Comparison of ENCODE assay signal across 33 cellular contexts in the genomic region with DNA sequence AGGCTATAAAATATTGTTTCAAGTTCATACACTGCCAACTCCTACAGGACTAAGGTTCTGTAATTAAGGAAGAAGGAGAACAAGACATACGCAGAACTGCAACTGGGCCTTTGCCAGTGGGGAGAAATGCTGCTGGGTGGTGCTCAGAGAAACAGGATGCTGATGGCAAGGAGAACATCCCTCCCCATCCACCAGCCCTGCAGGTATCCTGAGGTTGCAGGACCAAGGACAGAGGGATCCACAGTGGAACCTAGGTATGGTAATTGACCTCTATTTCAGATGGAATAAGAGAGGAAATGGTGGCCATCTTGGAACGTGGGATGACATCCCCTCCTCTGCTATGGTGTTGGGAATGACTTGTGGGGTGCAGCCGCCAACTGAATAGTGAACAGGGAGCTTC.
"Had no signal": no experiment of that assay in that cellular context is flagged by ENCODE, and none has a peak within 500 bp of the region (broad histone marks: within the 10 kb centered on the region; RNA-seq: fewer than 3 reads in every experiment).

No MANE protein-coding gene starts in this region.

- H3K4me1 ChIP-seq: breast epithelium, colonic mucosa had no signal

- H3K4me1 Mint-ChIP-seq: activated CD4-positive, alpha-beta T cell treated with anti-CD3 and anti-CD28 coated beads, Interleukin-2, amount 10 ng/mL, durations not matched to agents 7 days and 5 days; activated CD8-positive, alpha-beta memory T cell treated with anti-CD3 and anti-CD28 coated beads, Interleukin-2, amount 10 ng/mL, durations not matched to agents 7 days and 5 days; activated naive CD4-positive, alpha-beta T cell treated with anti-CD3 and anti-CD28 coated beads, Interleukin-2, amount 10 ng/mL, durations not matched to agents 7 days and 5 days; activated naive CD8-positive, alpha-beta T cell treated with anti-CD3 and anti-CD28 coated beads, Interleukin-2, amount 10 ng/mL, durations not matched to agents 7 days and 5 days; T-helper 17 cell had no signal

- H3K9me3 Mint-ChIP-seq: activated CD4-positive, alpha-beta T cell treated with anti-CD3 and anti-CD28 coated beads, Interleukin-2, amount 10 ng/mL, durations not matched to agents 7 days and 5 days; activated CD8-positive, alpha-beta T cell treated with anti-CD3 and anti-CD28 coated beads for 36 hours; activated naive CD4-positive, alpha-beta T cell treated with anti-CD3 and anti-CD28 coated beads, Interleukin-2, amount 10 ng/mL, durations not matched to agents 7 days and 5 days; activated naive CD8-positive, alpha-beta T cell treated with anti-CD3 and anti-CD28 coated beads, Interleukin-2, amount 10 ng/mL, durations not matched to agents 7 days and 5 days; activated T-cell treated with anti-CD3 and anti-CD28 coated beads, Interleukin-2, amount 50 U/mL, for 24 hours; activated T-cell treated with anti-CD3 and anti-CD28 coated beads, Interleukin-2, amount 50 U/mL, for 72 hours; brain; T-helper 2 cell treated with Interferon-gamma antibody and Interleukin-4, amounts not matched to agents 5 μg/mL and 100 μg/mL, for 36 hours had no signal

- H3K36me3 ChIP-seq: ascending aorta, breast epithelium, cardiac muscle cell, colonic mucosa, esophagus squamous epithelium, gastroesophageal sphincter, heart right ventricle had no signal

- H3K27me3 ChIP-seq: ascending aorta, breast epithelium, cardiac muscle cell, colonic mucosa, gastroesophageal sphincter, heart right ventricle had no signal

- H3K4me3 ChIP-seq: ascending aorta, breast epithelium, cardiac muscle cell, colonic mucosa, esophagus squamous epithelium, gastroesophageal sphincter, heart right ventricle had no signal

- H3K36me3 Mint-ChIP-seq: activated CD8-positive, alpha-beta memory T cell treated with anti-CD3 and anti-CD28 coated beads, Interleukin-2, amount 10 ng/mL, durations not matched to agents 7 days and 5 days; activated naive CD4-positive, alpha-beta T cell treated with anti-CD3 and anti-CD28 coated beads, Interleukin-2, amount 10 ng/mL, durations not matched to agents 7 days and 5 days; activated naive CD4-positive, alpha-beta T cell treated with anti-CD3 and anti-CD28 coated beads, Interleukin-2, amount 50 U/mL, for 72 hours; activated naive CD8-positive, alpha-beta T cell treated with anti-CD3 and anti-CD28 coated beads, Interleukin-2, amount 10 ng/mL, durations not matched to agents 7 days and 5 days; brain had no signal

- H3K9me3 ChIP-seq: ascending aorta, breast epithelium, colonic mucosa, esophagus squamous epithelium, gastroesophageal sphincter, heart right ventricle had no signal

- H3K27ac Mint-ChIP-seq: activated CD4-positive, alpha-beta T cell treated with anti-CD3 and anti-CD28 coated beads for 36 hours; activated CD4-positive, alpha-beta T cell treated with anti-CD3 and anti-CD28 coated beads, Interleukin-2, amount 10 ng/mL, durations not matched to agents 7 days and 5 days; activated CD8-positive, alpha-beta memory T cell treated with anti-CD3 and anti-CD28 coated beads, Interleukin-2, amount 10 ng/mL, durations not matched to agents 7 days and 5 days; activated CD8-positive, alpha-beta T cell treated with anti-CD3 and anti-CD28 coated beads for 36 hours; activated naive CD4-positive, alpha-beta T cell treated with anti-CD3 and anti-CD28 coated beads, Interleukin-2, amount 10 ng/mL, durations not matched to agents 7 days and 5 days; activated naive CD4-positive, alpha-beta T cell treated with anti-CD3 and anti-CD28 coated beads, Interleukin-2, amount 50 U/mL, for 72 hours; activated naive CD8-positive, alpha-beta T cell treated with anti-CD3 and anti-CD28 coated beads, Interleukin-2, amount 10 ng/mL, durations not matched to agents 7 days and 5 days; activated T-cell treated with anti-CD3 and anti-CD28 coated beads, Interleukin-2, amount 50 U/mL, for 24 hours; activated T-cell treated with anti-CD3 and anti-CD28 coated beads, Interleukin-2, amount 50 U/mL, for 72 hours; T-helper 17 cell; T-helper 2 cell treated with Interferon-gamma antibody and Interleukin-4, amounts not matched to agents 5 μg/mL and 100 μg/mL, for 36 hours had no signal

- DNase-seq: activated CD4-positive, alpha-beta T cell treated with anti-CD3 and anti-CD28 coated beads for 36 hours; activated CD4-positive, alpha-beta T cell treated with anti-CD3 and anti-CD28 coated beads, Interleukin-2, amount 10 ng/mL, durations not matched to agents 7 days and 5 days; activated CD4-positive, alpha-beta T cell treated with anti-CD3 and anti-CD28 coated beads, Interleukin-2, amount 50 U/mL, for 48 hours; activated CD4-positive, CD25-positive, alpha-beta regulatory T cell; activated CD4-positive, CD25-positive, alpha-beta regulatory T cell treated with anti-CD3 and anti-CD28 coated beads, Interleukin-2, amount 50 U/mL, for 72 hours; activated CD8-positive, alpha-beta memory T cell treated with anti-CD3 and anti-CD28 coated beads, Interleukin-2, amount 10 ng/mL, durations not matched to agents 7 days and 5 days; activated CD8-positive, alpha-beta memory T cell treated with anti-CD3 and anti-CD28 coated beads, Interleukin-2, amount 50 U/mL, for 48 hours; activated CD8-positive, alpha-beta T cell treated with anti-CD3 and anti-CD28 coated beads for 36 hours; activated gamma-delta T cell; activated naive CD4-positive, alpha-beta T cell; activated naive CD4-positive, alpha-beta T cell treated with anti-CD3 and anti-CD28 coated beads, Interleukin-2, amount 10 ng/mL, durations not matched to agents 7 days and 5 days; activated naive CD8-positive, alpha-beta T cell treated with anti-CD3 and anti-CD28 coated beads, Interleukin-2, amount 10 ng/mL, durations not matched to agents 7 days and 5 days; activated T-cell treated with anti-CD3 and anti-CD28 coated beads for 4 hours; activated T-cell treated with anti-CD3 and anti-CD28 coated beads, Interleukin-2, amount 50 U/mL, for 24 hours; activated T-cell treated with anti-CD3 and anti-CD28 coated beads, Interleukin-2, amount 50 U/mL, for 72 hours; central memory CD4-positive, alpha-beta T cell; cerebellar nuclear complex; colonic mucosa; effector CD8-positive, alpha-beta T cell; esophagus squamous epithelium; foreskin melanocyte; heart right ventricle; T-helper 1 cell; T-helper 17 cell; T1000 had no signal

- H3K27ac ChIP-seq: ascending aorta, breast epithelium, cardiac muscle cell, colonic mucosa, epithelial cell of prostate, esophagus squamous epithelium, heart right ventricle had no signal

- H3K4me3 Mint-ChIP-seq: activated CD4-positive, alpha-beta T cell treated with anti-CD3 and anti-CD28 coated beads for 36 hours; activated CD4-positive, alpha-beta T cell treated with anti-CD3 and anti-CD28 coated beads, Interleukin-2, amount 10 ng/mL, durations not matched to agents 7 days and 5 days; activated CD8-positive, alpha-beta memory T cell treated with anti-CD3 and anti-CD28 coated beads, Interleukin-2, amount 10 ng/mL, durations not matched to agents 7 days and 5 days; activated CD8-positive, alpha-beta T cell treated with anti-CD3 and anti-CD28 coated beads for 36 hours; activated naive CD4-positive, alpha-beta T cell treated with anti-CD3 and anti-CD28 coated beads, Interleukin-2, amount 10 ng/mL, durations not matched to agents 7 days and 5 days; activated naive CD8-positive, alpha-beta T cell treated with anti-CD3 and anti-CD28 coated beads, Interleukin-2, amount 10 ng/mL, durations not matched to agents 7 days and 5 days; activated T-cell treated with anti-CD3 and anti-CD28 coated beads, Interleukin-2, amount 50 U/mL, for 24 hours; activated T-cell treated with anti-CD3 and anti-CD28 coated beads, Interleukin-2, amount 50 U/mL, for 72 hours; brain; T-helper 17 cell; T-helper 2 cell treated with Interferon-gamma antibody and Interleukin-4, amounts not matched to agents 5 μg/mL and 100 μg/mL, for 36 hours had no signal

- ATAC-seq: activated CD4-positive, alpha-beta T cell treated with anti-CD3 and anti-CD28 coated beads for 36 hours; activated CD8-positive, alpha-beta memory T cell treated with anti-CD3 and anti-CD28 coated beads, Interleukin-2, amount 10 ng/mL, durations not matched to agents 7 days and 5 days; activated CD8-positive, alpha-beta T cell treated with anti-CD3 and anti-CD28 coated beads for 36 hours; activated naive CD4-positive, alpha-beta T cell treated with anti-CD3 and anti-CD28 coated beads, Interleukin-2, amount 50 U/mL, for 72 hours; activated T-cell treated with anti-CD3 and anti-CD28 coated beads, Interleukin-2, amount 50 U/mL, for 72 hours; gastroesophageal sphincter; heart right ventricle; T-helper 17 cell had no signal
